ENCODE assay signal across 8 cellular contexts in the genomic region with DNA sequence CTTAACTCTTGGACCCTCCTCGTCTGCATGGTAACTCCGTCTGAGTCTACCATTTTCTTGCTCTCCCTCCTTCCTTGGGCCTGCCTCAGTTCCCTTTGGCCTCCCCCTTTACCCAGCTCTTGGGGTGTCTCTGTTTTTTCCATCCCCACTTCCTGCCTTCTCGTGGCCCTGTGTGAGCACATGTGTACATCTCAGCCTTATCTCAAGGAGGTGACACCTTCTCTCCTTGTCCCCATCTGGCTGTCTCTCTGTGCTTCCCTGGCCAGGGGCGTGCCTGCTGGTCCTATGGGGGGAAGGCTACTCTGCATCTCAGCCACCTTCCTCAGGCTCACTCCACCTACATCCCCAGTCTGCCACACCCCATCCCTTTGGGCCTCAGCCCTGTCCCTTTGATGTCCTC. TPM values are rescaled to one million over a fixed set of nuclear protein-coding genes. Genes with fewer than 3 reads are reported as not detected.
A peak's percentile ranks its signal among the peaks of the same experiment; 100 is the strongest.
DNase-seq lines count a peak whose midpoint lies in the region; ATAC-seq lines count a peak whose summit lies in the region.

No MANE protein-coding gene starts in this region.

- no peaks in the 10 kb centered on the region for H3K36me3 Mint-ChIP-seq in T-cell

- H3K4me3 ChIP-seq in H7 (ENCODE audit: insufficient read depth, low read depth, low read length), result no peak overlapping the region
- peak overlapping the region in 1 of 3 donors; percentile 69 for H3K4me3 ChIP-seq in skeletal muscle tissue (ENCODE audit: low read length in 3 of 3)

- no peaks in the 10 kb centered on the region for H3K36me3 ChIP-seq in H7 (replicated peaks; ENCODE audit: control insufficient read depth, insufficient read depth, low read length)
- H3K36me3 ChIP-seq in skeletal muscle tissue (ENCODE audit: control insufficient read depth in 3 of 3, insufficient read depth in 3 of 3, low read length in 3 of 3), result no peaks in the 10 kb centered on the region

- no peaks in the 10 kb centered on the region; the same call in 1 of the 2 replicates for H3K27me3 ChIP-seq in H7 (ENCODE audit: control insufficient read depth, insufficient read depth, low read length)
- no peaks in the 10 kb centered on the region for H3K27me3 ChIP-seq in skeletal muscle tissue (ENCODE audit: control insufficient read depth in 3 of 3, insufficient read depth in 3 of 3, low read length in 3 of 3)

- peak overlapping the region in 2 of 3 donors; percentile 78 to 88 for H3K9ac ChIP-seq in skeletal muscle tissue (ENCODE audit: low read depth in 1 of 3, low read length in 3 of 3)

- peaks cover 30 to 36% (median 36%) of the 10 kb centered on the region in 3 donors for H3K4me1 Mint-ChIP-seq in T-cell

- ATAC-seq in T-cell (replicated peaks in 1 of 4) (peak in 3 of 4 experiments; percentile 18 to 26 (median 21)), GM21529 (IDR thresholded peaks at IDR 0.05; ENCODE audit: unreplicated experiment) (no peak), HG02970 (IDR thresholded peaks at IDR 0.05; ENCODE audit: low FRiP score, unreplicated experiment) (no peak)

- H3K27me3 Mint-ChIP-seq in T-cell, result no peaks in the 10 kb centered on the region

- DNase-seq in H7 (peak; percentile 60), T-cell (peak in 1 of 34 experiments; percentile 18), epithelial cell of prostate (ENCODE audit: low read depth, low spot score) (no peak), NCI-H524 treated with DMSO at 0.1 percent for 48 hours (lab: John Stamatoyannopoulos, UW) (no peak), H4 (ENCODE audit: low spot score) (no peak)

- peak overlapping the region; percentile 96 to 98 for H3K27ac Mint-ChIP-seq in T-cell

- H3K4me1 ChIP-seq in skeletal muscle tissue (ENCODE audit: control insufficient read depth in 3 of 3, insufficient read depth in 3 of 3, low read length in 3 of 3), result peaks cover 14 to 37% (median 16%) of the 10 kb centered on the region in 3 donors

- H3K9me3 Mint-ChIP-seq in T-cell, result no peaks in the 10 kb centered on the region

- no peaks in the 10 kb centered on the region for H3K9me3 ChIP-seq in skeletal muscle tissue (ENCODE audit: control insufficient read depth in 3 of 3, low read length in 3 of 3)

- peak overlapping the region; percentile 49 for H3K27ac ChIP-seq in epithelial cell of prostate
- peak overlapping the region; percentile 80 for H3K27ac ChIP-seq in skeletal muscle tissue (ENCODE audit: low read depth, low read length)

- CTCF ChIA-PET in T-cell (lab: Charles Lee), result interaction anchor here (1.1 to 3.0 kb wide), 3 partner anchors 28 to 58 kb away, joined by 3 to 33 read pairs (median 8); no protein-coding TSS in a partner anchor

- POLR2A ChIA-PET in T-cell (lab: Charles Lee), result no interaction called here

- H3K4me3 Mint-ChIP-seq in T-cell, result peak overlapping the region; percentile 87 to 95 (median 95)

RNA-seq across cellular contexts. Expression of gene CTF1, which starts 6.6 kb away (rescaled TPM):
- 2.0 TPM in 2 replicates for total RNA-seq in H7 (2014; rRNA removed; shearing (Covaris generic))
- total RNA-seq in T-cell (under 1 TPM in 3 of 5 donors, not detected in 2; 0.38 to 0.47 (median 0.39) TPM), skeletal muscle tissue (0.52 TPM)
- total RNA-seq in H4 (2014; rRNA removed; shearing (Covaris generic)), result not detected in 2 replicates

RNA-seq across cellular contexts. Expression of gene BCL7C, which starts 9.1 kb away (rescaled TPM):
- 16.4 and 35.5 TPM in 2 replicates for total RNA-seq in H7 (2014; rRNA removed; shearing (Covaris generic))
- total RNA-seq in T-cell (10 to 100 TPM; 21.0 to 31.9 (median 26.9) TPM), skeletal muscle tissue (29.7 TPM)
- total RNA-seq in H4 (2014; rRNA removed; shearing (Covaris generic)), result 22.7 and 25.9 TPM in 2 replicates

RNA-seq across cellular contexts. Expression of gene FBXL19, which starts 20.4 kb away (rescaled TPM):
- 78.3 and 89.8 TPM in 2 replicates for total RNA-seq in H7 (2014; rRNA removed; shearing (Covaris generic))
- 10 to 100 TPM; 11.5 to 22.0 (median 18.1) TPM for total RNA-seq in T-cell
- total RNA-seq in skeletal muscle tissue, result 5.2 TPM
- total RNA-seq in H4 (2014; rRNA removed; shearing (Covaris generic)), result 5.0 and 13.8 TPM in 2 replicates

RNA-seq across cellular contexts. Expression of gene ORAI3, which starts 45.9 kb away (rescaled TPM):
- total RNA-seq in H7 (2014; rRNA removed; shearing (Covaris generic)), result 15.3 and 18.4 TPM in 2 replicates
- total RNA-seq in T-cell, result 10 to 100 TPM in 3 of 5 donors, 1 to 10 TPM in 2; 6.6 to 22.3 (median 20.8) TPM
- 9.4 TPM for total RNA-seq in skeletal muscle tissue
- total RNA-seq in H4 (2014; rRNA removed; shearing (Covaris generic)), result 30.5 and 43.8 TPM in 2 replicates

RNA-seq across cellular contexts. Expression of gene SETD1A, which starts 54.6 kb away (rescaled TPM):
- 4.1 and 5.0 TPM in 2 replicates for total RNA-seq in H7 (2014; rRNA removed; shearing (Covaris generic))
- total RNA-seq in T-cell (10 to 100 TPM; 34.6 to 43.6 (median 38.2) TPM), skeletal muscle tissue (3.7 TPM)
- 1.4 and 1.7 TPM in 2 replicates for total RNA-seq in H4 (2014; rRNA removed; shearing (Covaris generic))

Comparison
In these comparisons a context has a peak if more than half of its experiments do, and no peak if none do; other contexts are left out.
1. ATAC-seq: peak in T-cell (3 of 4); none in GM21529 (single experiment) and HG02970 (single experiment).